ENCODE assay signal across 7 cellular contexts in genomic region chr6:92644104-92644791, GRCh38.
DNase-seq lines count a peak whose midpoint lies in the region; FAIRE-seq and TF ChIP-seq lines count a peak whose summit lies in the region.
"Not testable (repeated sequence)": the region's sequence is repeated elsewhere in the genome, so short reads cannot be mapped to it uniquely, and the experiment has no call there.

No MANE protein-coding gene starts in this region.

- H3K36me3 ChIP-seq in NT2/D1 (ENCODE audit: insufficient read depth, insufficient read length, low read length), result not testable (repeated sequence)

- CTCF ChIA-PET in activated CD4-positive, alpha-beta T cell treated with anti-CD3 and anti-CD28 coated beads, Interleukin-2, amount 10 ng/mL, durations not matched to agents 7 days and 5 days (lab: Charles Lee), result not testable (repeated sequence)

- not testable (repeated sequence) for FAIRE-seq in GM12891 (lab: Jason Lieb, UNC)

- H3K4me1 ChIP-seq in NT2/D1 (ENCODE audit: insufficient read depth, insufficient read length), result not testable (repeated sequence)

- DNase-seq in GM12891 (ENCODE audit: insufficient read length, low spot score) (peak; percentile 9), NT2/D1 (ENCODE audit: low read depth, low spot score) (peak; percentile 23), choroid plexus epithelial cell (ENCODE audit: low read depth) (peak; percentile 26), iPS DF 19.7 (ENCODE audit: low read depth, low spot score) (peak; percentile 20), pulmonary artery endothelial cell (ENCODE audit: low read depth, low spot score) (peak; percentile 2)
- DNase-seq in Jurkat, Clone E6-1 (ENCODE audit: low read depth, low spot score), result peak; percentile 30
- peak; percentile 26 for DNase-seq in activated CD4-positive, alpha-beta T cell treated with anti-CD3 and anti-CD28 coated beads, Interleukin-2, amount 10 ng/mL, durations not matched to agents 7 days and 5 days

- H3K9me3 Mint-ChIP-seq in activated CD4-positive, alpha-beta T cell treated with anti-CD3 and anti-CD28 coated beads, Interleukin-2, amount 10 ng/mL, durations not matched to agents 7 days and 5 days, result not testable (repeated sequence)

- POLR2A ChIA-PET in activated CD4-positive, alpha-beta T cell treated with anti-CD3 and anti-CD28 coated beads, Interleukin-2, amount 10 ng/mL, durations not matched to agents 7 days and 5 days (lab: Charles Lee), result not testable (repeated sequence)

- H3K4me3 Mint-ChIP-seq in activated CD4-positive, alpha-beta T cell treated with anti-CD3 and anti-CD28 coated beads, Interleukin-2, amount 10 ng/mL, durations not matched to agents 7 days and 5 days, result not testable (repeated sequence)

- not testable (repeated sequence) for H3K27me3 Mint-ChIP-seq in activated CD4-positive, alpha-beta T cell treated with anti-CD3 and anti-CD28 coated beads, Interleukin-2, amount 10 ng/mL, durations not matched to agents 7 days and 5 days

- H3K36me3 Mint-ChIP-seq in activated CD4-positive, alpha-beta T cell treated with anti-CD3 and anti-CD28 coated beads, Interleukin-2, amount 10 ng/mL, durations not matched to agents 7 days and 5 days (ENCODE audit: low read depth), result not testable (repeated sequence)

- TF ChIP-seq POLR2A in GM12891 (IDR thresholded peaks at IDR 0.05; ENCODE audit: low read depth, low read length), result not testable (repeated sequence)

- TF ChIP-seq CTCF in choroid plexus epithelial cell (conservative IDR thresholded peaks at IDR 0.05; ENCODE audit: low read depth, low read length), result peak; percentile 58

- not testable (repeated sequence) for H3K4me1 Mint-ChIP-seq in activated CD4-positive, alpha-beta T cell treated with anti-CD3 and anti-CD28 coated beads, Interleukin-2, amount 10 ng/mL, durations not matched to agents 7 days and 5 days

- H3K27ac Mint-ChIP-seq in activated CD4-positive, alpha-beta T cell treated with anti-CD3 and anti-CD28 coated beads, Interleukin-2, amount 10 ng/mL, durations not matched to agents 7 days and 5 days, result not testable (repeated sequence)

- not testable (repeated sequence) for H3K9me3 ChIP-seq in NT2/D1 (ENCODE audit: insufficient read depth, low read length)

- H3K4me3 ChIP-seq in Jurkat, Clone E6-1 (ENCODE audit: low read length); NT2/D1 (ENCODE audit: insufficient read length, low read depth); choroid plexus epithelial cell (ENCODE audit: low read depth, low read length): not testable (repeated sequence)

- H3K9ac ChIP-seq in NT2/D1 (ENCODE audit: insufficient read length, low read depth), result not testable (repeated sequence)

- H3K27me3 ChIP-seq in NT2/D1 (ENCODE audit: insufficient read depth, insufficient read length), result not testable (repeated sequence)
